Comparison of ENCODE assay signal across 7 cellular contexts in the genomic region with DNA sequence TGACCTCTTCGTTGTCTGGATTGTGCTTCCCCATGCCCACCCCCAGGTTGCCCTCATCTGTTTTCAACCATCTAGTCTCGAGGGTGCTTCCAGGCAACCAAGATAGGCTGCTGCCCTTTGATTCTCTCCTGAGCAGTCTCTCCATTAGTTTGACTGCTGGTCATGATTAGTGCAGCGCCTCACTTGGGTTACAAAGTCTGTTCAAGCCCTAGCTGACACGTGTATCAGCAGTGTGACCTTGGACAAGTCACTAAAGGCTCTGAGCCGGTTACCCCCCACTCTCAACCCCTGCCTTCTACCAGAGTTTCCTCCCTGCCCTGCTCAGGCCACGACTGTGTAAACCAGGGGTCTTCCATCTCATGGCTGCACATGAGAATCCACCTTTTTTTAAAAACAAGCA.
"Had no signal": no experiment of that assay in that cellular context is flagged by ENCODE, and none has a peak within 500 bp of the region (broad histone marks: within the 10 kb centered on the region; RNA-seq: fewer than 3 reads in every experiment).

No MANE protein-coding gene starts in this region.

- ATAC-seq: GM23338 had no signal

- DNase-seq: H9, HCEC 1CT had no signal

- H3K9me3 Mint-ChIP-seq: GM23338, H9 had no signal

- H3K27ac Mint-ChIP-seq: GM23338, H9, IgD-negative memory B cell had no signal

- H3K36me3 Mint-ChIP-seq: IgD-negative memory B cell had no signal

- H3K4me3 ChIP-seq: GM23338 had no signal

- H3K4me3 Mint-ChIP-seq: GM23338, H9, IgD-negative memory B cell had no signal

- FAIRE-seq: H1, H54, HTR-8/SVneo had no signal
